ENCODE assay signal across 16 cellular contexts in the genomic region with DNA sequence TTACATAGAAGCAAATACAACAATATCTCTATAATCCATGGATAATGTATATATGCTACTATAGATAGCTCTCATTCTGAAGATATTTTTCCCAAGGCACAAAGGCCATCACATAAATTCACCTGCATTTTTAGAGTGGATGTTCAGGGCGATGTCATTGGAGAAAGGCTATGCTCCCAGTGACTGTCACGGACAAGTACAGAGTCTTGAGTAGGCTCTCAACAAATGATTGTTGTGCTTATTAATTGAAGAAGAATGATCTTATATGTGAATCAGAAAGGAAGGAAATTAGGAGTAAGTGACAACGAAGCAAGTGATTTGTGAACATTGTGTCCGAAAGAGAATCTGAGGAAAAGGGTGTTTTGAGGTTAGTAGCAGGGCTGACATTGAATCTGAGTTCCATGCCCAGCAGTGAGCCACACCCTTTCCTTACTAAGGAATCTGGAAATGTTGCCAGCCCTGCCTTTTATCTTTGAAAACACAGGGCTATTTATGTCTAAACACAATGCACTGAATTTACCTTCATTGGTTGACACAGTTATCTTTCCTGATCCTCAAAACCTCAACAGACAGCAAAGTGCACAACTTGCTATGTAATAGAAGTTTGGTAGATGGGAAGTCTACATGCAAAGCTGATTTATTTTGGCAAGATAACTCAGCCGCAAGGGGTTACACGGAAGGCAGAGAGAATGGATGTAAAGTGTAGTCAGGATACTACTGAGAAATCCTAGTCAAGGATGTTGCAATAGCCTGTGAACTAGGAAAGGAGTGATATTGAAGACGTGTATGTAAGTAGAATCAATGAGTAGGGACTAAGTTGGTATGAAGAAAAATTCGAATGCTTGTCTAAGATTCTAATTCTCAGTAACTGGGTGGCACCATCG. TPM values are rescaled to one million over a fixed set of nuclear protein-coding genes. Genes with fewer than 3 reads are reported as not detected.
DNase-seq lines count a peak whose midpoint lies in the region; ATAC-seq and TF ChIP-seq lines count a peak whose summit lies in the region.
"Had no signal": no experiment of that assay in that cellular context is flagged by ENCODE, and none has a peak within 500 bp of the region (broad histone marks: within the 10 kb centered on the region; RNA-seq: fewer than 3 reads in every experiment).

No MANE protein-coding gene starts in this region.

- H3K4me1 ChIP-seq in HEK293 (ENCODE audit: control insufficient read depth, insufficient read depth, low read length) = no peaks in the 10 kb centered on the region
- peaks cover 97% of the 10 kb centered on the region for H3K4me1 ChIP-seq in left ventricle myocardium inferior

- TF ChIP-seq CTCF in HEK293 (tag by site-specific recombination; IDR thresholded peaks at IDR 0.05) = no peak
- TF ChIP-seq CTCF in left ventricle myocardium inferior (IDR thresholded peaks at IDR 0.05; ENCODE audit: borderline replicate concordance) = no peak

- CTCF ChIA-PET in HEK293 (lab: Yijun Ruan, JAX) = no interaction called here

- H3K27ac ChIP-seq in HEK293 (ENCODE audit: extremely low read depth, low read depth, low read length) (no peak overlapping the region), caudate nucleus (ENCODE audit: low read depth, low read length) (peak overlapping the region; percentile 24), left ventricle myocardium inferior (replicated peaks) (peak overlapping the region; percentile 86)

- ATAC-seq in sciatic nerve = peak; percentile 57
- ATAC-seq in GM18868 (IDR thresholded peaks at IDR 0.05; ENCODE audit: unreplicated experiment) = no peak
- ATAC-seq in GM21737 (IDR thresholded peaks at IDR 0.05; ENCODE audit: unreplicated experiment) = no peak
- ATAC-seq: HCT116, Panc1 had no signal

- DNase-seq in caudate nucleus (lab: John Stamatoyannopoulos, UW) (no peak), left ventricle myocardium inferior (no peak), sciatic nerve (ENCODE audit: low spot score) (no peak), cortex of kidney (lab: John Stamatoyannopoulos, UW) (no peak)
- DNase-seq in stimulated activated CD4-positive, alpha-beta T cell treated with anti-CD3 and anti-CD28 coated beads, Interleukin-1b, Interleukin-23, amount 100 ng/mL, for 48 hours = no peak
- DNase-seq: activated CD4-positive, alpha-beta T cell treated with anti-CD3 and anti-CD28 coated beads, Interleukin-2, amount 50 U/mL, for 1 hour; activated naive CD8-positive, alpha-beta T cell treated with anti-CD3 and anti-CD28 coated beads for 36 hours; activated T-cell treated with anti-CD3 and anti-CD28 coated beads, Interleukin-2, amount 50 U/mL, for 24 hours; NCI-H1048; NCI-H2107; NCI-H69 had no signal

- no peaks in the 10 kb centered on the region for H3K27me3 ChIP-seq in left ventricle myocardium inferior (ENCODE audit: low read depth)

- POLR2A ChIA-PET in HEK293 (lab: Yijun Ruan, JAX) = no interaction called here

- intact Hi-C loops in left ventricle myocardium inferior (cut with micrococcal nuclease) = no loop called here
- intact Hi-C loops in sciatic nerve (cut with DNase I) = no loop called here

- no peak overlapping the region for H3K4me3 ChIP-seq in HEK293 (ENCODE audit: low read depth, low read length)
- peak overlapping the region; percentile 41 for H3K4me3 ChIP-seq in left ventricle myocardium inferior

- H3K36me3 ChIP-seq in HEK293 (ENCODE audit: control insufficient read depth in 2 of 2, insufficient read depth in 1 of 2, low read length in 2 of 2) (no peaks in the 10 kb centered on the region), left ventricle myocardium inferior (no peaks in the 10 kb centered on the region)

- H3K9me3 ChIP-seq in HEK293 (ENCODE audit: control insufficient read depth, insufficient read depth, low read depth, low read length) (no peaks in the 10 kb centered on the region), left ventricle myocardium inferior (replicated peaks) (no peaks in the 10 kb centered on the region)

TF ChIP-seq in HEK293, 187 proteins besides CTCF, POLR2A, EP300 and RAD21:
- TF ChIP-seq GFI1B (tag by site-specific recombination; IDR thresholded peaks at IDR 0.05) (no peak), ZNF600 (tag by site-specific recombination; IDR thresholded peaks at IDR 0.05) (no peak), ZNF692 (tag by site-specific recombination; IDR thresholded peaks at IDR 0.05) (no peak), ZNF132 (tag by site-specific recombination; IDR thresholded peaks at IDR 0.05; ENCODE audit: borderline replicate concordance) (no peak), ZBTB17 (tag by site-specific recombination; IDR thresholded peaks at IDR 0.05) (peak; percentile 25; the same call in 1 of the 2 replicates)

RNA-seq across cellular contexts. Expression of gene SORBS2, which starts 50.4 kb away (rescaled TPM):
- 1,282 TPM for total RNA-seq in left ventricle myocardium inferior
- 101 TPM for total RNA-seq in sciatic nerve
- total RNA-seq: activated naive CD8-positive, alpha-beta T cell treated with anti-CD3 and anti-CD28 coated beads for 36 hours had no signal

Comparison
In these comparisons a context has a peak if more than half of its experiments do, and no peak if none do; other contexts are left out.
1. RNA of gene SORBS2, which starts 50.4 kb away (total RNA-seq): 1,282 TPM in left ventricle myocardium inferior (single experiment); 101 TPM in sciatic nerve (single experiment); every median in the first group is over 10 times any median in the second.